ENCODE assay signal across 22 cellular contexts in the genomic region with DNA sequence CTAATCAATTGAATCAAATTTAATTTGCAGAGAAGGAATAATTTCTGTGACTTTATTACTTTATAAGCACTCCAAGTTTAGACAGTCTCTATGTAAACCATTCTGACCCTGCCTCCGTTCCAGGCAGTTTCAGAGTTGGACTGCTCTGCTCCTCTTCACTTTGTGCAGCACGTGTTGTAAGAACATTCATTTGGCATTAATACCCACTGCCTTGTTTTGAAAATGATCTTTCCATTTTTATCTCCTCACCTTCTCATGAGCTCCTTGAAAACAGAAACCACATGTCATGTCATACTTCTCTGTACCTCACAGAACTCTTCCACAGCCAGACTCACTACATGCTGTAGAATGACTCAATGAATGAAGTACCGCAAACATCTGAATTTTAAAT. TPM values are rescaled to one million over a fixed set of nuclear protein-coding genes. Genes with fewer than 3 reads are reported as not detected.
"Had no signal": no experiment of that assay in that cellular context is flagged by ENCODE, and none has a peak within 500 bp of the region (broad histone marks: within the 10 kb centered on the region; RNA-seq: fewer than 3 reads in every experiment).

No MANE protein-coding gene starts in this region.

- H3K4me3 ChIP-seq: body of pancreas, cardiac muscle cell, ovary, right lobe of liver, thyroid gland had no signal

- FAIRE-seq: endometrium had no signal

- H3K9me3 ChIP-seq: body of pancreas, ovary, right lobe of liver, thyroid gland had no signal

- H3K4me1 ChIP-seq: body of pancreas, foreskin keratinocyte, right lobe of liver, thyroid gland had no signal

- H3K27ac ChIP-seq: body of pancreas, cardiac muscle cell, foreskin keratinocyte, ovary, right lobe of liver, thyroid gland had no signal

- DNase-seq: activated CD4-positive, alpha-beta T cell treated with anti-CD3 and anti-CD28 coated beads for 4 hours; activated CD4-positive, alpha-beta T cell treated with anti-CD3 and anti-CD28 coated beads, Interleukin-2, amount 50 U/mL, for 48 hours; activated CD4-positive, CD25-positive, alpha-beta regulatory T cell; activated naive CD4-positive, alpha-beta T cell treated with Interleukin-2 at 50 U/mL for 16 hours; activated T-cell treated with anti-CD3 and anti-CD28 coated beads, Interleukin-2, amount 50 U/mL, for 48 hours; body of pancreas; effector CD4-positive, alpha-beta T cell; foreskin keratinocyte; glutamatergic neuron; hippocampal formation; kidney glomerular epithelial cell; midbrain; ovary; right lobe of liver; stimulated activated CD4-positive, alpha-beta T cell treated with anti-CD3 and anti-CD28 coated beads, Interleukin-4, amount 100 ng/mL, for 1 hour; stimulated activated naive CD4-positive, alpha-beta T cell treated with Interleukin-2 at 50 U/mL for 16 hours; SW 1271; T-helper 17 cell; thyroid gland had no signal

- H3K36me3 ChIP-seq: cardiac muscle cell, ovary, thyroid gland had no signal

- ATAC-seq: body of pancreas; foreskin keratinocyte; natural killer cell treated with Interleukin-12 subunit alpha and Interleukin-12 subunit beta and Interleukin-15 and Interleukin-18, amount 100 ng/mL, for 72 hours; right lobe of liver; T-helper 17 cell had no signal

- H3K27me3 ChIP-seq: body of pancreas, cardiac muscle cell, foreskin keratinocyte, ovary, right lobe of liver, thyroid gland had no signal

RNA-seq across cellular contexts. Expression of a gene that starts 25.5 kb away (rescaled TPM):
- polyA plus RNA-seq: cardiac muscle cell had no signal
